8 cellular contexts compared by ENCODE assay signal in genomic region chr1:231240531-231240882, GRCh38. TPM values are rescaled to one million over a fixed set of nuclear protein-coding genes. Genes with fewer than 3 reads are reported as not detected.
A peak's percentile ranks its signal among the peaks of the same experiment; 100 is the strongest.
DNase-seq lines count a peak whose midpoint lies in the region; ATAC-seq, FAIRE-seq and TF ChIP-seq lines count a peak whose summit lies in the region.

No MANE protein-coding gene starts in this region.

- H3K9ac ChIP-seq in astrocyte (ENCODE audit: low read length) (peak overlapping the region; percentile 93), kidney (ENCODE audit: low read length in 2 of 2) (peak overlapping the region; percentile 86 to 94), subcutaneous abdominal adipose tissue (ENCODE audit: low read length in 5 of 5) (peak overlapping the region; percentile 33 to 98 (median 93))

- H4K20me1 ChIP-seq in astrocyte (ENCODE audit: insufficient read depth, low read length), result peaks cover 28% of the 10 kb centered on the region

- peaks cover 8% of the 10 kb centered on the region for H3K4me1 ChIP-seq in astrocyte (ENCODE audit: insufficient read depth, low read length)
- H3K4me1 ChIP-seq in kidney (ENCODE audit: control insufficient read depth in 1 of 2, insufficient read depth in 1 of 2, low read depth in 1 of 2, low read length in 2 of 2), result peaks cover 4 to 18% of the 10 kb centered on the region in 2 donors
- H3K4me1 ChIP-seq in subcutaneous abdominal adipose tissue (ENCODE audit: control insufficient read depth in 5 of 5, insufficient read depth in 5 of 5, low read length in 5 of 5), result peaks cover 2 to 71% (median 62%) of the 10 kb centered on the region in 5 donors

- no peaks in the 10 kb centered on the region for H3K9me3 Mint-ChIP-seq in astrocyte (ENCODE audit: unreplicated experiment)

- H3K27me3 Mint-ChIP-seq in astrocyte (ENCODE audit: low read depth, unreplicated experiment), result no peaks in the 10 kb centered on the region

- intact Hi-C loops in kidney (cut with DNase I), result no loop called here

- ATAC-seq in GM19023 (IDR thresholded peaks at IDR 0.05; ENCODE audit: unreplicated experiment) (peak; percentile 8), GM18907 (IDR thresholded peaks at IDR 0.05; ENCODE audit: unreplicated experiment) (no peak)

- peak overlapping the region; percentile 93 for H3K4me2 ChIP-seq in astrocyte (ENCODE audit: low read length)

- TF ChIP-seq CTCF in astrocyte (IDR thresholded peaks at IDR 0.05; ENCODE audit: insufficient read depth, low read depth, low read length) (no peak), kidney (IDR thresholded peaks at IDR 0.05; ENCODE audit: borderline replicate concordance, extremely low read depth, insufficient read depth) (no peak)

- H3K4me1 Mint-ChIP-seq in astrocyte (ENCODE audit: low read depth, unreplicated experiment), result peaks cover 19% of the 10 kb centered on the region

- H3K27ac Mint-ChIP-seq in astrocyte (ENCODE audit: unreplicated experiment), result peak overlapping the region; percentile 86

- H3K4me3 ChIP-seq in astrocyte (ENCODE audit: insufficient read depth, low read depth, low read length), result peak overlapping the region; percentile 96
- peak overlapping the region; percentile 98 to 99 for H3K4me3 ChIP-seq in kidney (ENCODE audit: low read length in 2 of 2)
- peak overlapping the region; percentile 79 to 98 (median 96) for H3K4me3 ChIP-seq in subcutaneous abdominal adipose tissue (ENCODE audit: low read depth in 1 of 5, low read length in 5 of 5)

- no peak for FAIRE-seq in astrocyte (lab: Jason Lieb, UNC)
- FAIRE-seq in kidney (lab: Jason Lieb, UNC), result no peak

- H3K27ac ChIP-seq in astrocyte (ENCODE audit: low read depth, low read length), result peak overlapping the region; percentile 81
- H3K27ac ChIP-seq in kidney (ENCODE audit: low read depth in 2 of 2, low read length in 2 of 2), result peak overlapping the region; percentile 54 to 68
- peak overlapping the region; percentile 80 for H3K27ac ChIP-seq in subcutaneous abdominal adipose tissue (ENCODE audit: low read depth, low read length)

- H3K79me2 ChIP-seq in astrocyte (ENCODE audit: insufficient read depth, low read length), result peaks cover 68% of the 10 kb centered on the region

- H3K36me3 ChIP-seq in astrocyte (ENCODE audit: insufficient read depth, low read length) (peaks cover 12% of the 10 kb centered on the region), kidney (ENCODE audit: control insufficient read depth in 1 of 2, insufficient read depth in 2 of 2, low read length in 2 of 2) (peaks cover 8 to 15% of the 10 kb centered on the region in 2 donors), subcutaneous abdominal adipose tissue (ENCODE audit: control insufficient read depth in 5 of 5, insufficient read depth in 5 of 5, low read length in 5 of 5) (peaks cover 0 to 16% (median 14%) of the 10 kb centered on the region in 5 donors)

- H3K36me3 Mint-ChIP-seq in astrocyte (ENCODE audit: low read depth, unreplicated experiment), result peaks cover 11% of the 10 kb centered on the region

- peak overlapping the region; percentile 97 for H2AFZ ChIP-seq in astrocyte (ENCODE audit: low read depth, low read length)

- H3K27me3 ChIP-seq in astrocyte (ENCODE audit: insufficient read depth, low read length) (no peaks in the 10 kb centered on the region), subcutaneous abdominal adipose tissue (ENCODE audit: control insufficient read depth in 5 of 5, insufficient read depth in 4 of 5, low read length in 5 of 5) (no peaks in the 10 kb centered on the region)

- H3K9me3 ChIP-seq in astrocyte (ENCODE audit: insufficient read depth, low read depth, low read length) (no peaks in the 10 kb centered on the region), kidney (ENCODE audit: control insufficient read depth in 1 of 2, low read length in 2 of 2) (no peaks in the 10 kb centered on the region), subcutaneous abdominal adipose tissue (ENCODE audit: control insufficient read depth in 5 of 5, low read length in 5 of 5) (no peaks in the 10 kb centered on the region)

- DNase-seq in HS-27A (ENCODE audit: low read depth), result peak; percentile 1
- no peak for DNase-seq in astrocyte (ENCODE audit: low read depth)
- DNase-seq in kidney, result no peak
- no peak for DNase-seq in NCI-H1417 treated with DMSO at 0.1 percent for 48 hours (lab: John Stamatoyannopoulos, UW)
- no peak for DNase-seq in NK-92 treated with Interleukin-12 subunit alpha and Interleukin-12 subunit beta, amount 100 ng/mL, for 24 hours (lab: John Stamatoyannopoulos, UW)

- H3K4me3 Mint-ChIP-seq in astrocyte (ENCODE audit: unreplicated experiment), result peak overlapping the region; percentile 99

RNA-seq across cellular contexts. Expression of gene GNPAT, which starts 0.5 kb away (rescaled TPM):
- total RNA-seq in astrocyte (32.5 and 34.9 TPM in 2 replicates), kidney (31.2 TPM)
- 33.7 TPM for polyA plus RNA-seq in kidney (ENCODE audit: insufficient read depth, low read depth, low replicate concordance)
